8 cellular contexts compared by ENCODE assay signal in genomic region chr2:112644933-112645395, GRCh38. TPM values are rescaled to one million over a fixed set of nuclear protein-coding genes. Genes with fewer than 3 reads are reported as not detected.
DNase-seq lines count a peak whose midpoint lies in the region; ATAC-seq and TF ChIP-seq lines count a peak whose summit lies in the region.

No MANE protein-coding gene starts in this region.

- DNase-seq in Caco-2 (no peak), amniotic epithelial cell (ENCODE audit: low read depth) (peak; percentile 49), immature natural killer cell (no peak), stomach (no peak), OCI-M1 (lab: John Stamatoyannopoulos, UW) (no peak), posterior vena cava (ENCODE audit: low spot score) (no peak)

- TF ChIP-seq POLR2A in stomach (IDR thresholded peaks at IDR 0.05), result no peak

- TF ChIP-seq CTCF in Caco-2 (IDR thresholded peaks at IDR 0.05; ENCODE audit: insufficient read depth in 1 of 2, low read depth in 1 of 2, low read length in 1 of 2, severe bottlenecking in 1 of 2, unreplicated experiment in 1 of 2) (no peak), stomach (IDR thresholded peaks at IDR 0.05) (no peak)

- peak overlapping the region; percentile 98 to 99 (median 99) for H3K27ac ChIP-seq in stomach

- H3K36me3 Mint-ChIP-seq in Caco-2 (ENCODE audit: insufficient read depth, unreplicated experiment) (peaks cover 59% of the 10 kb centered on the region), immature natural killer cell (peaks cover 27 to 33% (median 29%) of the 10 kb centered on the region in 3 donors)

- H3K27ac Mint-ChIP-seq in Caco-2 (ENCODE audit: unreplicated experiment), result peak overlapping the region; percentile 96
- peak overlapping the region; percentile 76 to 97 (median 96) for H3K27ac Mint-ChIP-seq in immature natural killer cell

- CTCF ChIA-PET in Caco-2 (lab: Charles Lee), result interaction anchor here (0.5 to 3.1 kb wide), 12 partner anchors 11 to 111 kb away, joined by 3 to 26 read pairs (median 4); partner anchors contain the start of gene CHCHD5

- H3K27me3 ChIP-seq in Caco-2 (replicated peaks; ENCODE audit: control insufficient read depth, insufficient read depth, low read length) (no peaks in the 10 kb centered on the region), stomach (no peaks in the 10 kb centered on the region)

- intact Hi-C loops in Caco-2 (cut with micrococcal nuclease; ENCODE audit: unreplicated experiment), result loop anchor here (1.0 to 5.0 kb wide), 5 partner anchors 19 to 81 kb away; partner anchors contain the start of gene CHCHD5
- intact Hi-C loops in stomach (cut with DNase I; ENCODE audit: low total_unique reads), result no loop called here
- intact Hi-C loops in posterior vena cava (cut with DNase I), result loop anchor here in 1 of 2 donors (10.0 kb wide), 1 partner anchor 50 kb away; no protein-coding TSS in a partner anchor

- WGBS in stomach, 5 donors, result 2 to 5% (median 3%) methylated on average over 8 to 16 of the region's 16 CpGs

- peaks cover 39% of the 10 kb centered on the region for H3K4me1 Mint-ChIP-seq in Caco-2 (ENCODE audit: low read depth, unreplicated experiment)
- peaks cover 81 to 84% of the 10 kb centered on the region in 2 donors for H3K4me1 Mint-ChIP-seq in immature natural killer cell

- peaks cover 31% of the 10 kb centered on the region for H3K4me1 ChIP-seq in Caco-2
- H3K4me1 ChIP-seq in stomach, result peaks cover 33 to 64% (median 41%) of the 10 kb centered on the region in 4 donors

- no TSS peak for BruUV-seq in Caco-2 (replicated peaks; lab: Mats Ljungman, UMichigan)

- no peaks in the 10 kb centered on the region for H3K9me3 ChIP-seq in Caco-2
- no peaks in the 10 kb centered on the region for H3K9me3 ChIP-seq in stomach

- H3K4me3 Mint-ChIP-seq in Caco-2 (ENCODE audit: unreplicated experiment), result peak overlapping the region; percentile 83
- peak overlapping the region; percentile 90 to 94 (median 91) for H3K4me3 Mint-ChIP-seq in immature natural killer cell

- POLR2A ChIA-PET in Caco-2 (lab: Charles Lee), result interaction anchor here (0.7 to 3.3 kb wide), 10 partner anchors 11 to 1112 kb away, joined by 3 to 30 read pairs (median 6); partner anchors contain the start of genes CHCHD5 and SLC35F5

- H3K9me3 Mint-ChIP-seq in Caco-2 (ENCODE audit: unreplicated experiment) (no peaks in the 10 kb centered on the region), immature natural killer cell (no peaks in the 10 kb centered on the region)

- ATAC-seq in HG02943 (IDR thresholded peaks at IDR 0.05; ENCODE audit: low read depth, unreplicated experiment) (peak; percentile 2), GM21529 (IDR thresholded peaks at IDR 0.05; ENCODE audit: unreplicated experiment) (no peak)

- no peaks in the 10 kb centered on the region for H3K27me3 Mint-ChIP-seq in Caco-2 (ENCODE audit: insufficient read depth, unreplicated experiment)
- peaks cover 3 to 22% (median 6%) of the 10 kb centered on the region in 3 donors for H3K27me3 Mint-ChIP-seq in immature natural killer cell (ENCODE audit: low read depth in 3 of 3)

- H3K4me3 ChIP-seq in Caco-2 (ENCODE audit: low read depth, low read length) (peak overlapping the region; percentile 59), stomach (peak overlapping the region; percentile 80 to 92 (median 86))

- TF ChIP-seq EP300 in stomach (IDR thresholded peaks at IDR 0.05), result no peak

- H3K36me3 ChIP-seq in Caco-2 (ENCODE audit: control insufficient read depth, insufficient read depth, low read length) (peaks cover 1% of the 10 kb centered on the region; the same call in 1 of the 2 replicates), stomach (peaks cover 0 to 27% (median 21%) of the 10 kb centered on the region in 4 donors)

RNA-seq across cellular contexts. Expression of gene SLC20A1, which starts 0.8 kb away (rescaled TPM):
- total RNA-seq in Caco-2 (2022) (91.1 and 102 TPM in 2 replicates), stomach (10 to 100 TPM; 17.5 to 63.8 (median 49.0) TPM), posterior vena cava (10 to 100 TPM; 41.0 to 43.6 TPM)
- polyA plus RNA-seq in immature natural killer cell (10 to 100 TPM; 34.4 to 77.5 (median 73.1) TPM), stomach (10 to 100 TPM in 1 of 3 donors, 1 to 10 TPM in 2; 9.0 to 11.3 (median 9.6) TPM)
